ENCODE assay signal across 2 cellular contexts in the genomic region with DNA sequence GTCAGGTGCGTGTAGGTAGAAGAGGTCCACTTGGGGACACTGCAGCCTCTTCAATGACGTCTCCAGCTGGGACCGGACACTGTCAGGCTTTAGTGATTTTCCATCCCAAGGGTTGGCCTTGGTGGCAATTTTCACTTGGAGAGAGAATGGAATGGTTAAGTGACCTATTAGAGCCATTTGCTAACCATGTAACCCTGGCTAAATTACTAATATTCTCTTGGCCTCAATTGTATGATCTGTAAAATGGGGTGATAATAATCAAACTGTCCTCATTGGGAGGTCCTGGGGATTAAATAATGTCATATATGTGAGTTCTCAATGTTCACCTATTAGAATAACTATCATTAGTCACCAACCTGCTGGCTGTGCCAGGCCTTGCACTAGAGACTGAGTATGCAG.
TF ChIP-seq lines count a peak whose summit lies in the region.

No MANE protein-coding gene starts in this region.

TF ChIP-seq in SK-N-SH, 30 proteins besides CTCF, POLR2A, EP300 and RAD21 (continued from another document):
- TF ChIP-seq GATA2 (CRISPR knock-in tag; IDR thresholded peaks at IDR 0.05) (no peak), RXRA (IDR thresholded peaks at IDR 0.05; ENCODE audit: borderline replicate concordance, low read depth) (no peak), RFX5 (IDR thresholded peaks at IDR 0.05; ENCODE audit: low read length) (no peak), GABPA (IDR thresholded peaks at IDR 0.05; ENCODE audit: low read depth) (no peak), CHD2 (IDR thresholded peaks at IDR 0.05; ENCODE audit: low read length, partially characterized antibody) (no peak), JUND (IDR thresholded peaks at IDR 0.05) (no peak), MXI1 (IDR thresholded peaks at IDR 0.05; ENCODE audit: low read depth, low read length) (no peak)
- TF ChIP-seq, protein P1, sequence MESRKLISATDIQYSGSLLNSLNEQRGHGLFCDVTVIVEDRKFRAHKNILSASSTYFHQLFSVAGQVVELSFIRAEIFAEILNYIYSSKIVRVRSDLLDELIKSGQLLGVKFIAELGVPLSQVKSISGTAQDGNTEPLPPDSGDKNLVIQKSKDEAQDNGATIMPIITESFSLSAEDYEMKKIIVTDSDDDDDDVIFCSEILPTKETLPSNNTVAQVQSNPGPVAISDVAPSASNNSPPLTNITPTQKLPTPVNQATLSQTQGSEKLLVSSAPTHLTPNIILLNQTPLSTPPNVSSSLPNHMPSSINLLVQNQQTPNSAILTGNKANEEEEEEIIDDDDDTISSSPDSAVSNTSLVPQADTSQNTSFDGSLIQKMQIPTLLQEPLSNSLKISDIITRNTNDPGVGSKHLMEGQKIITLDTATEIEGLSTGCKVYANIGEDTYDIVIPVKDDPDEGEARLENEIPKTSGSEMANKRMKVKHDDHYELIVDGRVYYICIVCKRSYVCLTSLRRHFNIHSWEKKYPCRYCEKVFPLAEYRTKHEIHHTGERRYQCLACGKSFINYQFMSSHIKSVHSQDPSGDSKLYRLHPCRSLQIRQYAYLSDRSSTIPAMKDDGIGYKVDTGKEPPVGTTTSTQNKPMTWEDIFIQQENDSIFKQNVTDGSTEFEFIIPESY (IDR thresholded peaks at IDR 0.05; ENCODE audit: borderline replicate concordance, low read depth), result no peak
- TF ChIP-seq, protein P2, sequence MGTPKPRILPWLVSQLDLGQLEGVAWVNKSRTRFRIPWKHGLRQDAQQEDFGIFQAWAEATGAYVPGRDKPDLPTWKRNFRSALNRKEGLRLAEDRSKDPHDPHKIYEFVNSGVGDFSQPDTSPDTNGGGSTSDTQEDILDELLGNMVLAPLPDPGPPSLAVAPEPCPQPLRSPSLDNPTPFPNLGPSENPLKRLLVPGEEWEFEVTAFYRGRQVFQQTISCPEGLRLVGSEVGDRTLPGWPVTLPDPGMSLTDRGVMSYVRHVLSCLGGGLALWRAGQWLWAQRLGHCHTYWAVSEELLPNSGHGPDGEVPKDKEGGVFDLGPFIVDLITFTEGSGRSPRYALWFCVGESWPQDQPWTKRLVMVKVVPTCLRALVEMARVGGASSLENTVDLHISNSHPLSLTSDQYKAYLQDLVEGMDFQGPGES (IDR thresholded peaks at IDR 0.05; ENCODE audit: low read depth, low read length), result no peak
TF ChIP-seq in SK-N-SH: peak in this region for 0.

TF ChIP-seq in SK-N-SH treated with all-trans-retinoic acid at 6 μM for 48 hours, 23 proteins besides CTCF, POLR2A, EP300 and RAD21:
- TF ChIP-seq, protein P3, sequence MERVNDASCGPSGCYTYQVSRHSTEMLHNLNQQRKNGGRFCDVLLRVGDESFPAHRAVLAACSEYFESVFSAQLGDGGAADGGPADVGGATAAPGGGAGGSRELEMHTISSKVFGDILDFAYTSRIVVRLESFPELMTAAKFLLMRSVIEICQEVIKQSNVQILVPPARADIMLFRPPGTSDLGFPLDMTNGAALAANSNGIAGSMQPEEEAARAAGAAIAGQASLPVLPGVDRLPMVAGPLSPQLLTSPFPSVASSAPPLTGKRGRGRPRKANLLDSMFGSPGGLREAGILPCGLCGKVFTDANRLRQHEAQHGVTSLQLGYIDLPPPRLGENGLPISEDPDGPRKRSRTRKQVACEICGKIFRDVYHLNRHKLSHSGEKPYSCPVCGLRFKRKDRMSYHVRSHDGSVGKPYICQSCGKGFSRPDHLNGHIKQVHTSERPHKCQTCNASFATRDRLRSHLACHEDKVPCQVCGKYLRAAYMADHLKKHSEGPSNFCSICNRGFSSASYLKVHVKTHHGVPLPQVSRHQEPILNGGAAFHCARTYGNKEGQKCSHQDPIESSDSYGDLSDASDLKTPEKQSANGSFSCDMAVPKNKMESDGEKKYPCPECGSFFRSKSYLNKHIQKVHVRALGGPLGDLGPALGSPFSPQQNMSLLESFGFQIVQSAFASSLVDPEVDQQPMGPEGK (CRISPR knock-in tag; IDR thresholded peaks at IDR 0.05; ENCODE audit: borderline replicate concordance), result no peak
- no peak for TF ChIP-seq RARB (CRISPR knock-in tag; IDR thresholded peaks at IDR 0.05)
- TF ChIP-seq ZNF565 (CRISPR knock-in tag; conservative IDR thresholded peaks at IDR 0.05; ENCODE audit: low read depth), result no peak
- no peak for TF ChIP-seq CSDC2 (CRISPR knock-in tag; IDR thresholded peaks at IDR 0.05)
- TF ChIP-seq ZNF70 (CRISPR knock-in tag; IDR thresholded peaks at IDR 0.05), result no peak
- TF ChIP-seq GLIS3 (CRISPR knock-in tag; IDR thresholded peaks at IDR 0.05), result no peak
- TF ChIP-seq ZFP30 (CRISPR knock-in tag; IDR thresholded peaks at IDR 0.05), result no peak
- TF ChIP-seq ZC3H10 (CRISPR knock-in tag; IDR thresholded peaks at IDR 0.05), result no peak
